In genomic region chr2:5703166-5703565, GRCh38 we compare ENCODE assay signal across 3 cellular contexts.
A peak's percentile ranks its signal among the peaks of the same experiment; 100 is the strongest.
TF ChIP-seq lines count a peak whose summit lies in the region.

No MANE protein-coding gene starts in this region.

TF ChIP-seq in WTC11, 78 proteins besides CTCF, POLR2A, EP300 and RAD21:
- TF ChIP-seq MYBL2 (CRISPR knock-in tag; IDR thresholded peaks at IDR 0.05) (no peak), ZNF281 (CRISPR knock-in tag; IDR thresholded peaks at IDR 0.05) (no peak), CREB1 (CRISPR knock-in tag; IDR thresholded peaks at IDR 0.05) (no peak), OVOL2 (CRISPR knock-in tag; IDR thresholded peaks at IDR 0.05; ENCODE audit: borderline replicate concordance) (no peak), CREM (CRISPR knock-in tag; IDR thresholded peaks at IDR 0.05) (no peak), E2F1 (CRISPR knock-in tag; IDR thresholded peaks at IDR 0.05) (no peak), SMAD3 (CRISPR knock-in tag; IDR thresholded peaks at IDR 0.05; ENCODE audit: borderline replicate concordance) (no peak), ATF2 (CRISPR knock-in tag; IDR thresholded peaks at IDR 0.05; ENCODE audit: borderline replicate concordance, low read depth) (no peak), NR3C1 (CRISPR knock-in tag; conservative IDR thresholded peaks at IDR 0.05; ENCODE audit: low read depth) (no peak), MXD4 (CRISPR knock-in tag; IDR thresholded peaks at IDR 0.05; ENCODE audit: borderline replicate concordance) (no peak), CDX4 (CRISPR knock-in tag; IDR thresholded peaks at IDR 0.05; ENCODE audit: borderline replicate concordance) (no peak), JUN (CRISPR knock-in tag; IDR thresholded peaks at IDR 0.05) (no peak), ZNF317 (CRISPR knock-in tag; IDR thresholded peaks at IDR 0.05; ENCODE audit: borderline replicate concordance, low read depth) (no peak), JAZF1 (CRISPR knock-in tag; IDR thresholded peaks at IDR 0.05) (no peak)
TF ChIP-seq in WTC11: peak in this region for 0.

TF ChIP-seq in H1, 55 proteins besides CTCF, POLR2A, EP300 and RAD21:
- no peak for TF ChIP-seq CBX8 (IDR thresholded peaks at IDR 0.05; ENCODE audit: borderline replicate concordance, low read depth, low read length)
- no peak for TF ChIP-seq ATF2 (IDR thresholded peaks at IDR 0.05; ENCODE audit: low read length)
- no peak for TF ChIP-seq RBBP5 (IDR thresholded peaks at IDR 0.05; ENCODE audit: borderline replicate concordance, low read depth, low read length)
- no peak for TF ChIP-seq NANOG (IDR thresholded peaks at IDR 0.05; ENCODE audit: insufficient read depth, low read depth, low read length, poor library complexity, severe bottlenecking)
- TF ChIP-seq KDM1A (IDR thresholded peaks at IDR 0.05; ENCODE audit: borderline replicate concordance, low read length) = no peak
- TF ChIP-seq POLR2AphosphoS5 (IDR thresholded peaks at IDR 0.05; ENCODE audit: low read depth, low read length) = no peak
- TF ChIP-seq KDM5A (IDR thresholded peaks at IDR 0.05; ENCODE audit: low read length) = no peak
- no peak for TF ChIP-seq CBX5 (IDR thresholded peaks at IDR 0.05; ENCODE audit: low read depth, low read length)
- no peak for TF ChIP-seq KDM4A (IDR thresholded peaks at IDR 0.05; ENCODE audit: low read depth, low read length, severe bottlenecking)
- TF ChIP-seq PHF8 (conservative IDR thresholded peaks at IDR 0.05; ENCODE audit: low read depth, low read length) = no peak
- no peak for TF ChIP-seq TCF12 (IDR thresholded peaks at IDR 0.05; ENCODE audit: low read depth, low read length)
- no peak for TF ChIP-seq MAX (IDR thresholded peaks at IDR 0.05)
- TF ChIP-seq CREB1 (IDR thresholded peaks at IDR 0.05) = no peak
- TF ChIP-seq SAP30 (IDR thresholded peaks at IDR 0.05; ENCODE audit: insufficient read depth, insufficient replicate concordance, low read length) = no peak
- no peak for TF ChIP-seq SUZ12 (IDR thresholded peaks at IDR 0.05; ENCODE audit: low read length)

TF ChIP-seq in neural cell, 6 proteins besides CTCF, POLR2A, EP300 and RAD21:
- TF ChIP-seq POLR2AphosphoS5 (IDR thresholded peaks at IDR 0.05) (peak; percentile 7), TAF1 (IDR thresholded peaks at IDR 0.05; ENCODE audit: low read depth) (no peak), MXI1 (conservative IDR thresholded peaks at IDR 0.05; ENCODE audit: poor library complexity, severe bottlenecking) (no peak)
